In genomic region chr7:2863461-2864066, GRCh38 we compare ENCODE assay signal across 1 cellular context.
TF ChIP-seq lines count a peak whose summit lies in the region.

No MANE protein-coding gene starts in this region.

TF ChIP-seq in HepG2, 621 proteins besides CTCF, POLR2A, EP300 and RAD21 (continued from another document and continues in another):
- peak; percentile 41; the same call in 1 of the 2 replicates for TF ChIP-seq AHDC1 (CRISPR knock-in tag; IDR thresholded peaks at IDR 0.05; ENCODE audit: borderline replicate concordance)
- no peak for TF ChIP-seq ZNF333 (CRISPR knock-in tag; IDR thresholded peaks at IDR 0.05; ENCODE audit: borderline replicate concordance)
- no peak for TF ChIP-seq TRIM22 (IDR thresholded peaks at IDR 0.05)
- TF ChIP-seq ZNF782 (CRISPR knock-in tag; IDR thresholded peaks at IDR 0.05; ENCODE audit: borderline replicate concordance) = no peak
- TF ChIP-seq ZNF740 (CRISPR knock-in tag; IDR thresholded peaks at IDR 0.05) = no peak
- no peak for TF ChIP-seq ZBTB20 (CRISPR knock-in tag; IDR thresholded peaks at IDR 0.05; ENCODE audit: borderline replicate concordance, low read depth)
- no peak for TF ChIP-seq NFRKB (IDR thresholded peaks at IDR 0.05)
- peak; percentile 49; the same call in 1 of the 2 replicates for TF ChIP-seq RERE (CRISPR knock-in tag; IDR thresholded peaks at IDR 0.05; ENCODE audit: low read depth)
- TF ChIP-seq ZNF367 (CRISPR knock-in tag; IDR thresholded peaks at IDR 0.05; ENCODE audit: borderline replicate concordance) = no peak
- TF ChIP-seq NAIF1 (CRISPR knock-in tag; IDR thresholded peaks at IDR 0.05; ENCODE audit: borderline replicate concordance) = no peak
- TF ChIP-seq HMG20A (CRISPR knock-in tag; IDR thresholded peaks at IDR 0.05; ENCODE audit: borderline replicate concordance) = peak; percentile 72; the same call in 1 of the 2 replicates
- TF ChIP-seq ONECUT2 (CRISPR knock-in tag; IDR thresholded peaks at IDR 0.05) = no peak
- no peak for TF ChIP-seq ZNF3 (CRISPR knock-in tag; IDR thresholded peaks at IDR 0.05)
- peak; percentile 22; the same call in 1 of the 2 replicates for TF ChIP-seq ZNF619 (CRISPR knock-in tag; IDR thresholded peaks at IDR 0.05)
- TF ChIP-seq HMGXB3 (CRISPR knock-in tag; IDR thresholded peaks at IDR 0.05; ENCODE audit: borderline replicate concordance) = no peak
- TF ChIP-seq ZBTB49 (CRISPR knock-in tag; IDR thresholded peaks at IDR 0.05; ENCODE audit: borderline replicate concordance) = no peak
- TF ChIP-seq ESRRA (CRISPR knock-in tag; IDR thresholded peaks at IDR 0.05; ENCODE audit: low read depth) = 0 out of 2 replicates have a peak, but pooled peaks have one; percentile 32
- peak; percentile 79 for TF ChIP-seq RARA (CRISPR knock-in tag; IDR thresholded peaks at IDR 0.05)
- no peak for TF ChIP-seq TFDP2 (CRISPR knock-in tag; IDR thresholded peaks at IDR 0.05)
- TF ChIP-seq NR1H2 (CRISPR knock-in tag; IDR thresholded peaks at IDR 0.05; ENCODE audit: borderline replicate concordance, low read depth) = no peak
- TF ChIP-seq FUBP1 (CRISPR knock-in tag; IDR thresholded peaks at IDR 0.05; ENCODE audit: borderline replicate concordance) = no peak
- TF ChIP-seq TP53 (CRISPR knock-in tag; conservative IDR thresholded peaks at IDR 0.05) = no peak
- peak; percentile 81; the same call in 1 of the 2 replicates for TF ChIP-seq ZFP90 (CRISPR knock-in tag; IDR thresholded peaks at IDR 0.05; ENCODE audit: borderline replicate concordance)
- peak; percentile 58 for TF ChIP-seq HNRNPH1 (optimal IDR thresholded peaks at IDR 0.05; ENCODE audit: low read depth, low read length)
- TF ChIP-seq SYNCRIP (IDR thresholded peaks at IDR 0.05; ENCODE audit: insufficient read depth, low read depth, low read length) = no peak
- peak; percentile 57 for TF ChIP-seq RBM39 (IDR thresholded peaks at IDR 0.05; ENCODE audit: low read depth, low read length, poor library complexity, severe bottlenecking)
- TF ChIP-seq STAG1 (CRISPR knock-in tag; IDR thresholded peaks at IDR 0.05) = peak; percentile 9
